ENCODE assay signal across 1 cellular context in the genomic region with DNA sequence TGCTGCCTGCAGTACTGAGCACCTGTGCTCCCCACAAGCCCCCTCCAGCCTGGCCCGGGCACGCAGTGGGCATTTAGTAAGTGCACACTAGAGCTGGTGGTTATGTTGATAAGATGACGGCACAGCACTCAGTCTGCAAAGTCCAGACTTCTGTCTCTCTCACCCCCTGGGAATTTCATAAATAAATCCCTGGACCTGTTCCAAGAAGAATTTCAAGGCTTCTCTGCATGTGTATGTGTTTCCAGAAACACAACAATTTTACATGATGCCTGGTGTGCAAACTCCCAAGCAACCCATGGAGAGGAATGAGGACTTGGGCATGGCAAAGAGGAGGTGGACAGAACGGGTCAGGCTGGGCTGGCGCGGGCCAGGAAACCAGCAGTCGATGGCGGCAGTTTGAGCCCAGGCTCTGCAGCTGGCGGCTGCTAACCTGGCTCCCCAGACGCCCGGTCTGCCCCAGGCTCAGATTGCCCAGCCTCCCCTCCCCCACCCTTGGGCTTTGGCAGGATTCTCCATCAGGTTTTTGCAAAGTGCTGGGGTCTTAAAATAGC.
TF ChIP-seq lines count a peak whose summit lies in the region.

No MANE protein-coding gene starts in this region.

TF ChIP-seq in IMR-90, 13 proteins besides CTCF, POLR2A, EP300 and RAD21 (continued from another document):
- TF ChIP-seq FOS (IDR thresholded peaks at IDR 0.05; ENCODE audit: low read depth, low read length) (no peak), SMC3 (IDR thresholded peaks at IDR 0.05; ENCODE audit: low read depth, low read length) (no peak), USF2 (IDR thresholded peaks at IDR 0.05; ENCODE audit: low read depth, low read length) (no peak), MXI1 (IDR thresholded peaks at IDR 0.05; ENCODE audit: borderline replicate concordance, low read depth, low read length) (no peak), RFX5 (IDR thresholded peaks at IDR 0.05; ENCODE audit: low read depth, low read length) (no peak), MAFK (IDR thresholded peaks at IDR 0.05; ENCODE audit: low read depth, low read length) (no peak), RCOR1 (IDR thresholded peaks at IDR 0.05; ENCODE audit: insufficient replicate concordance, low read length) (no peak)
